In the genomic region with DNA sequence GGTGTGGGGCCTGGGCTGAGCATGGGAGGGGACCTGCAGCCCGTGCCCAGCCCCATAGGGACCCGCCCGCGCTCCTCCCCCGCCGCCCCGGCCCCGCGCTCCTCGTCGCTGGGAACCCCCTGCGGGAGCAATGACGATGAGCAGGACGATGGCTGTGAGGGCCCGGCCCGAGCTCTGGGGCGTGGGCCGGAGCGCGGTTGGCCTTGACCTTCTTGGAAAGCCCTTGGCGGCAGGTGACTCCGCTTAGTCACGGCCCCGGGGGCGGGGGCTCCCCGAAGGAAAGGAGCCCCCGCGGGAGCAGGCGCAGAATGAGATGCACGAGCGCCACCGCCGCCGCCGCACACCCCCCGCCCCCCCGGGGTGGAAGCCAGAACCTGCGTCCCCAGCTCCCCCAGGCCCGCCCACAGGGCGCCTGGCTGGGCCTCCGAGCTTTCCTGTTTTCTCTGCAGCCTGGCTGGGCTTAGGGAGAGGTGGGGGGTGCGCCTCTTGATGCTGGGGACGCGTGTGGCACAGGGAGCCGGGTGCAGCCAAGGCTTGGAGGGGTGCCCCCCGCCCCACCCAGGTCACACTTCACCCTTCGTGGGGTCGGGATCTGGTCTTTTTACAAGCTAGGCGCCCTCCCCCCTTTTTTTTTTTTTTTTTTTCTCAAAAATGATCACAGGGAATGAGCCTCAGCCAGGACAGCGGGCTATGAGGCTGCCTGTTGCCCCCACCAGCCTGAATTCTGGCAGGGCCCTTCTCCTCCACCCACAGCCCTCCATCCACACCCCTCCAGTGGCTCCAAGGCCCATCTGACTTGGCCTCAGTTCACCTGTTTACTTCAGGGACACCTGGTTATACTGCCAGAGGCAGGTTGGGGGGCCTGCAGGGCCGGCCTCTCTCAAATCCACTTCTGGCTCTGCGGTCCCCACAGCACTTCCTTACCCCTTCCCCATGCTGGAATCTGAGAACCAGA, we compare ENCODE assay signal across 1 cellular context.
TF ChIP-seq lines count a peak whose summit lies in the region.

No MANE protein-coding gene starts in this region.

TF ChIP-seq in HepG2, 621 proteins besides CTCF, POLR2A, EP300 and RAD21 (continued from another document and continues in another):
- TF ChIP-seq, protein P1, sequence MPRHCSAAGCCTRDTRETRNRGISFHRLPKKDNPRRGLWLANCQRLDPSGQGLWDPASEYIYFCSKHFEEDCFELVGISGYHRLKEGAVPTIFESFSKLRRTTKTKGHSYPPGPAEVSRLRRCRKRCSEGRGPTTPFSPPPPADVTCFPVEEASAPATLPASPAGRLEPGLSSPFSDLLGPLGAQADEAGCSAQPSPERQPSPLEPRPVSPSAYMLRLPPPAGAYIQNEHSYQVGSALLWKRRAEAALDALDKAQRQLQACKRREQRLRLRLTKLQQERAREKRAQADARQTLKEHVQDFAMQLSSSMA (CRISPR knock-in tag; IDR thresholded peaks at IDR 0.05), result no peak
- TF ChIP-seq ZNF547 (CRISPR knock-in tag; IDR thresholded peaks at IDR 0.05) (no peak), ZSCAN30 (CRISPR knock-in tag; IDR thresholded peaks at IDR 0.05) (no peak), ZNF570 (CRISPR knock-in tag; IDR thresholded peaks at IDR 0.05; ENCODE audit: borderline replicate concordance) (no peak), ZFP62 (CRISPR knock-in tag; IDR thresholded peaks at IDR 0.05) (no peak), ZNF451 (CRISPR knock-in tag; IDR thresholded peaks at IDR 0.05) (no peak), ZNF546 (CRISPR knock-in tag; conservative IDR thresholded peaks at IDR 0.05) (no peak), GZF1 (CRISPR knock-in tag; IDR thresholded peaks at IDR 0.05) (no peak), MIER2 (CRISPR knock-in tag; IDR thresholded peaks at IDR 0.05) (no peak), RXRA (CRISPR knock-in tag; IDR thresholded peaks at IDR 0.05) (peak; percentile 97), ZNF20 (CRISPR knock-in tag; IDR thresholded peaks at IDR 0.05) (no peak), ZNF234 (CRISPR knock-in tag; conservative IDR thresholded peaks at IDR 0.05) (no peak), ZNF557 (CRISPR knock-in tag; IDR thresholded peaks at IDR 0.05) (no peak), SP1 (IDR thresholded peaks at IDR 0.05) (no peak), SP1 (CRISPR knock-in tag; IDR thresholded peaks at IDR 0.05) (no peak; the same call in 1 of the 2 replicates), KAT7 (CRISPR knock-in tag; IDR thresholded peaks at IDR 0.05; ENCODE audit: borderline replicate concordance) (peak; percentile 66; the same call in 1 of the 2 replicates), REL (CRISPR knock-in tag; conservative IDR thresholded peaks at IDR 0.05) (no peak), ZFAT (CRISPR knock-in tag; conservative IDR thresholded peaks at IDR 0.05) (no peak), CENPX (CRISPR knock-in tag; IDR thresholded peaks at IDR 0.05) (no peak), ZNF343 (CRISPR knock-in tag; IDR thresholded peaks at IDR 0.05) (no peak), MIXL1 (CRISPR knock-in tag; IDR thresholded peaks at IDR 0.05) (0 out of 2 replicates have a peak, but pooled peaks have one; percentile 48), ZSCAN22 (CRISPR knock-in tag; IDR thresholded peaks at IDR 0.05) (no peak), NFIC (IDR thresholded peaks at IDR 0.05; ENCODE audit: low read length) (no peak), U2AF1 (optimal IDR thresholded peaks at IDR 0.05; ENCODE audit: low read depth, low read length) (no peak), CBX1 (IDR thresholded peaks at IDR 0.05; ENCODE audit: low read depth) (no peak), PAWR (CRISPR knock-in tag; IDR thresholded peaks at IDR 0.05; ENCODE audit: borderline replicate concordance) (no peak), PHF20 (CRISPR knock-in tag; IDR thresholded peaks at IDR 0.05) (no peak), ZSCAN20 (CRISPR knock-in tag; IDR thresholded peaks at IDR 0.05; ENCODE audit: borderline replicate concordance) (no peak), POLR2G (IDR thresholded peaks at IDR 0.05; ENCODE audit: low read depth, low read length) (no peak; the same call in 1 of the 2 replicates), RCOR2 (CRISPR knock-in tag; IDR thresholded peaks at IDR 0.05) (peak; percentile 33; the same call in 1 of the 2 replicates), ZBTB7B (CRISPR knock-in tag; IDR thresholded peaks at IDR 0.05) (peak; percentile 68), ZNF598 (CRISPR knock-in tag; IDR thresholded peaks at IDR 0.05; ENCODE audit: borderline replicate concordance) (no peak), ZNF792 (CRISPR knock-in tag; IDR thresholded peaks at IDR 0.05) (peak; percentile 53; the same call in 1 of the 2 replicates)
- TF ChIP-seq, protein P2, sequence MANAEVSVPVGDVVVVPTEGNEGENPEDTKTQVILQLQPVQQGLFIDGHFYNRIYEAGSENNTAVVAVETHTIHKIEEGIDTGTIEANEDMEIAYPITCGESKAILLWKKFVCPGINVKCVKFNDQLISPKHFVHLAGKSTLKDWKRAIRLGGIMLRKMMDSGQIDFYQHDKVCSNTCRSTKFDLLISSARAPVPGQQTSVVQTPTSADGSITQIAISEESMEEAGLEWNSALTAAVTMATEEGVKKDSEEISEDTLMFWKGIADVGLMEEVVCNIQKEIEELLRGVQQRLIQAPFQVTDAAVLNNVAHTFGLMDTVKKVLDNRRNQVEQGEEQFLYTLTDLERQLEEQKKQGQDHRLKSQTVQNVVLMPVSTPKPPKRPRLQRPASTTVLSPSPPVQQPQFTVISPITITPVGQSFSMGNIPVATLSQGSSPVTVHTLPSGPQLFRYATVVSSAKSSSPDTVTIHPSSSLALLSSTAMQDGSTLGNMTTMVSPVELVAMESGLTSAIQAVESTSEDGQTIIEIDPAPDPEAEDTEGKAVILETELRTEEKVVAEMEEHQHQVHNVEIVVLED (CRISPR knock-in tag; IDR thresholded peaks at IDR 0.05; ENCODE audit: borderline replicate concordance), result no peak
- TF ChIP-seq, protein P3, sequence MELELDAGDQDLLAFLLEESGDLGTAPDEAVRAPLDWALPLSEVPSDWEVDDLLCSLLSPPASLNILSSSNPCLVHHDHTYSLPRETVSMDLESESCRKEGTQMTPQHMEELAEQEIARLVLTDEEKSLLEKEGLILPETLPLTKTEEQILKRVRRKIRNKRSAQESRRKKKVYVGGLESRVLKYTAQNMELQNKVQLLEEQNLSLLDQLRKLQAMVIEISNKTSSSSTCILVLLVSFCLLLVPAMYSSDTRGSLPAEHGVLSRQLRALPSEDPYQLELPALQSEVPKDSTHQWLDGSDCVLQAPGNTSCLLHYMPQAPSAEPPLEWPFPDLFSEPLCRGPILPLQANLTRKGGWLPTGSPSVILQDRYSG (CRISPR knock-in tag; IDR thresholded peaks at IDR 0.05), result no peak
- TF ChIP-seq, protein P4, sequence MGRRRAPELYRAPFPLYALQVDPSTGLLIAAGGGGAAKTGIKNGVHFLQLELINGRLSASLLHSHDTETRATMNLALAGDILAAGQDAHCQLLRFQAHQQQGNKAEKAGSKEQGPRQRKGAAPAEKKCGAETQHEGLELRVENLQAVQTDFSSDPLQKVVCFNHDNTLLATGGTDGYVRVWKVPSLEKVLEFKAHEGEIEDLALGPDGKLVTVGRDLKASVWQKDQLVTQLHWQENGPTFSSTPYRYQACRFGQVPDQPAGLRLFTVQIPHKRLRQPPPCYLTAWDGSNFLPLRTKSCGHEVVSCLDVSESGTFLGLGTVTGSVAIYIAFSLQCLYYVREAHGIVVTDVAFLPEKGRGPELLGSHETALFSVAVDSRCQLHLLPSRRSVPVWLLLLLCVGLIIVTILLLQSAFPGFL (CRISPR knock-in tag; IDR thresholded peaks at IDR 0.05), result no peak
- TF ChIP-seq, protein P5, sequence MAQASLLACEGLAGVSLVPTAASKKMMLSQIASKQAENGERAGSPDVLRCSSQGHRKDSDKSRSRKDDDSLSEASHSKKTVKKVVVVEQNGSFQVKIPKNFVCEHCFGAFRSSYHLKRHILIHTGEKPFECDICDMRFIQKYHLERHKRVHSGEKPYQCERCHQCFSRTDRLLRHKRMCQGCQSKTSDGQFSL (CRISPR knock-in tag; IDR thresholded peaks at IDR 0.05), result peak; percentile 77
- TF ChIP-seq, protein P6, sequence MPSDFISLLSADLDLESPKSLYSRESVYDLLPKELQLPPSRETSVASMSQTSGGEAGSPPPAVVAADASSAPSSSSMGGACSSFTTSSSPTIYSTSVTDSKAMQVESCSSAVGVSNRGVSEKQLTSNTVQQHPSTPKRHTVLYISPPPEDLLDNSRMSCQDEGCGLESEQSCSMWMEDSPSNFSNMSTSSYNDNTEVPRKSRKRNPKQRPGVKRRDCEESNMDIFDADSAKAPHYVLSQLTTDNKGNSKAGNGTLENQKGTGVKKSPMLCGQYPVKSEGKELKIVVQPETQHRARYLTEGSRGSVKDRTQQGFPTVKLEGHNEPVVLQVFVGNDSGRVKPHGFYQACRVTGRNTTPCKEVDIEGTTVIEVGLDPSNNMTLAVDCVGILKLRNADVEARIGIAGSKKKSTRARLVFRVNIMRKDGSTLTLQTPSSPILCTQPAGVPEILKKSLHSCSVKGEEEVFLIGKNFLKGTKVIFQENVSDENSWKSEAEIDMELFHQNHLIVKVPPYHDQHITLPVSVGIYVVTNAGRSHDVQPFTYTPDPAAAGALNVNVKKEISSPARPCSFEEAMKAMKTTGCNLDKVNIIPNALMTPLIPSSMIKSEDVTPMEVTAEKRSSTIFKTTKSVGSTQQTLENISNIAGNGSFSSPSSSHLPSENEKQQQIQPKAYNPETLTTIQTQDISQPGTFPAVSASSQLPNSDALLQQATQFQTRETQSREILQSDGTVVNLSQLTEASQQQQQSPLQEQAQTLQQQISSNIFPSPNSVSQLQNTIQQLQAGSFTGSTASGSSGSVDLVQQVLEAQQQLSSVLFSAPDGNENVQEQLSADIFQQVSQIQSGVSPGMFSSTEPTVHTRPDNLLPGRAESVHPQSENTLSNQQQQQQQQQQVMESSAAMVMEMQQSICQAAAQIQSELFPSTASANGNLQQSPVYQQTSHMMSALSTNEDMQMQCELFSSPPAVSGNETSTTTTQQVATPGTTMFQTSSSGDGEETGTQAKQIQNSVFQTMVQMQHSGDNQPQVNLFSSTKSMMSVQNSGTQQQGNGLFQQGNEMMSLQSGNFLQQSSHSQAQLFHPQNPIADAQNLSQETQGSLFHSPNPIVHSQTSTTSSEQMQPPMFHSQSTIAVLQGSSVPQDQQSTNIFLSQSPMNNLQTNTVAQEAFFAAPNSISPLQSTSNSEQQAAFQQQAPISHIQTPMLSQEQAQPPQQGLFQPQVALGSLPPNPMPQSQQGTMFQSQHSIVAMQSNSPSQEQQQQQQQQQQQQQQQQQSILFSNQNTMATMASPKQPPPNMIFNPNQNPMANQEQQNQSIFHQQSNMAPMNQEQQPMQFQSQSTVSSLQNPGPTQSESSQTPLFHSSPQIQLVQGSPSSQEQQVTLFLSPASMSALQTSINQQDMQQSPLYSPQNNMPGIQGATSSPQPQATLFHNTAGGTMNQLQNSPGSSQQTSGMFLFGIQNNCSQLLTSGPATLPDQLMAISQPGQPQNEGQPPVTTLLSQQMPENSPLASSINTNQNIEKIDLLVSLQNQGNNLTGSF (CRISPR knock-in tag; IDR thresholded peaks at IDR 0.05), result no peak
- TF ChIP-seq, protein P7, sequence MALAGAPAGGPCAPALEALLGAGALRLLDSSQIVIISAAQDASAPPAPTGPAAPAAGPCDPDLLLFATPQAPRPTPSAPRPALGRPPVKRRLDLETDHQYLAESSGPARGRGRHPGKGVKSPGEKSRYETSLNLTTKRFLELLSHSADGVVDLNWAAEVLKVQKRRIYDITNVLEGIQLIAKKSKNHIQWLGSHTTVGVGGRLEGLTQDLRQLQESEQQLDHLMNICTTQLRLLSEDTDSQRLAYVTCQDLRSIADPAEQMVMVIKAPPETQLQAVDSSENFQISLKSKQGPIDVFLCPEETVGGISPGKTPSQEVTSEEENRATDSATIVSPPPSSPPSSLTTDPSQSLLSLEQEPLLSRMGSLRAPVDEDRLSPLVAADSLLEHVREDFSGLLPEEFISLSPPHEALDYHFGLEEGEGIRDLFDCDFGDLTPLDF (CRISPR knock-in tag; IDR thresholded peaks at IDR 0.05), result no peak
- TF ChIP-seq, protein P8, sequence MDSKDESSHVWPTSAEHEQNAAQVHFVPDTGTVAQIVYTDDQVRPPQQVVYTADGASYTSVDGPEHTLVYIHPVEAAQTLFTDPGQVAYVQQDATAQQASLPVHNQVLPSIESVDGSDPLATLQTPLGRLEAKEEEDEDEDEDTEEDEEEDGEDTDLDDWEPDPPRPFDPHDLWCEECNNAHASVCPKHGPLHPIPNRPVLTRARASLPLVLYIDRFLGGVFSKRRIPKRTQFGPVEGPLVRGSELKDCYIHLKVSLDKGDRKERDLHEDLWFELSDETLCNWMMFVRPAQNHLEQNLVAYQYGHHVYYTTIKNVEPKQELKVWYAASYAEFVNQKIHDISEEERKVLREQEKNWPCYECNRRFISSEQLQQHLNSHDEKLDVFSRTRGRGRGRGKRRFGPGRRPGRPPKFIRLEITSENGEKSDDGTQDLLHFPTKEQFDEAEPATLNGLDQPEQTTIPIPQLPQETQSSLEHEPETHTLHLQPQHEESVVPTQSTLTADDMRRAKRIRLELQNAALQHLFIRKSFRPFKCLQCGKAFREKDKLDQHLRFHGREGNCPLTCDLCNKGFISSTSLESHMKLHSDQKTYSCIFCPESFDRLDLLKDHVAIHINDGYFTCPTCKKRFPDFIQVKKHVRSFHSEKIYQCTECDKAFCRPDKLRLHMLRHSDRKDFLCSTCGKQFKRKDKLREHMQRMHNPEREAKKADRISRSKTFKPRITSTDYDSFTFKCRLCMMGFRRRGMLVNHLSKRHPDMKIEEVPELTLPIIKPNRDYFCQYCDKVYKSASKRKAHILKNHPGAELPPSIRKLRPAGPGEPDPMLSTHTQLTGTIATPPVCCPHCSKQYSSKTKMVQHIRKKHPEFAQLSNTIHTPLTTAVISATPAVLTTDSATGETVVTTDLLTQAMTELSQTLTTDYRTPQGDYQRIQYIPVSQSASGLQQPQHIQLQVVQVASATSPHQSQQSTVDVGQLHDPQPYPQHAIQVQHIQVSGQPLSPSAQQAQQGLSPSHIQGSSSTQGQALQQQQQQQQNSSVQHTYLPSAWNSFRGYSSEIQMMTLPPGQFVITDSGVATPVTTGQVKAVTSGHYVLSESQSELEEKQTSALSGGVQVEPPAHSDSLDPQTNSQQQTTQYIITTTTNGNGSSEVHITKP (CRISPR knock-in tag; IDR thresholded peaks at IDR 0.05; ENCODE audit: low read depth), result no peak
- TF ChIP-seq, protein P9, sequence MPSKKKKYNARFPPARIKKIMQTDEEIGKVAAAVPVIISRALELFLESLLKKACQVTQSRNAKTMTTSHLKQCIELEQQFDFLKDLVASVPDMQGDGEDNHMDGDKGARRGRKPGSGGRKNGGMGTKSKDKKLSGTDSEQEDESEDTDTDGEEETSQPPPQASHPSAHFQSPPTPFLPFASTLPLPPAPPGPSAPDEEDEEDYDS (CRISPR knock-in tag; IDR thresholded peaks at IDR 0.05), result peak; percentile 52; the same call in 1 of the 2 replicates
